In the genomic region with DNA sequence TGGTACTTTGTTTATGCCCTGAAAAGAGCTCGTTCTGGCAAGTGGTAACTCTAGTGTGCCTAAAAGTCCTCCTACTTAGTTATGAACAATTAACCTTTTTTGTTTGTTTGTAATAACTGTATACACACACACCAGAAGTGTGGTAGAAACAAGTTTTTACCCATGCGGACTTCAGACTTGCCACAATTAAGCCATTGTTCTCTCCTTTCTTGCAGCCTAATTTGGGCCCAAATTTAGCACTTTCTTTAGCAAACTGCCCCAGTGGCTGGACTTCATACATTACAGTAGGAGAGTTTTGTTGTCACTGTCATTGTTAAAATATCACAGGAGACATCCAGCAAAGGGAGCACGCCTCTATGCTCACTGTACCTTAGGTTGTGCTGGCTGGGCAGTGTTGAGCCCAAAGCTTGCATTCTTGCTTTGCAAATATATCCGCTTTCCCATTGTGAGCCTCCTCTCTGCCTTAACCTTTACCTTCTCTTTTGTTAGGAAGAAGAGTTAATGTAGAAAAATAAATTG, we compare ENCODE assay signal across 17 cellular contexts. TPM values are rescaled to one million over a fixed set of nuclear protein-coding genes. Genes with fewer than 3 reads are reported as not detected.
DNase-seq lines count a peak whose midpoint lies in the region; FAIRE-seq and TF ChIP-seq lines count a peak whose summit lies in the region.
"Had no signal": no experiment of that assay in that cellular context is flagged by ENCODE, and none has a peak within 500 bp of the region (broad histone marks: within the 10 kb centered on the region; RNA-seq: fewer than 3 reads in every experiment).

No MANE protein-coding gene starts in this region.

- no peak for TF ChIP-seq POLR2A in GM12892 (IDR thresholded peaks at IDR 0.05; ENCODE audit: low read depth, low read length)

- peak; percentile 17 for DNase-seq in DMS79 treated with DMSO at 0.1 percent for 48 hours (lab: John Stamatoyannopoulos, UW)
- DNase-seq in DMS79 (lab: John Stamatoyannopoulos, UW), result no peak
- no peak for DNase-seq in GM12892 (ENCODE audit: insufficient read length)
- peak; percentile 21 for DNase-seq in foreskin melanocyte
- DNase-seq in DMS153 (lab: John Stamatoyannopoulos, UW), result no peak
- DNase-seq: BE2C; C1 segment of cervical spinal cord; CD4-positive, alpha-beta memory T cell; CD4-positive, CD25-positive, alpha-beta regulatory T cell; CD8-positive, alpha-beta memory T cell; COR-L47; DMS 273 treated with DMSO at 0.1 percent for 48 hours; GF-D8 had no signal

- FAIRE-seq in GM12892 (lab: Jason Lieb, UNC), result peak; percentile 21
- FAIRE-seq: A549, G401.6, GM12891, GM18507 had no signal

RNA-seq across cellular contexts. Expression of a gene that starts 53.0 kb away (rescaled TPM):
- 0.21 TPM for polyA plus RNA-seq in GM12892 (2012; ENCODE audit: missing spikeins)

Comparison
In these comparisons a context has a peak if more than half of its experiments do, and no peak if none do; other contexts are left out.
1. DNase-seq: peak in DMS79 treated with DMSO at 0.1 percent for 48 hours (single experiment) and foreskin melanocyte (single experiment); none in DMS79 (single experiment), GM12892 (single experiment) and DMS153 (single experiment).